In the genomic region with DNA sequence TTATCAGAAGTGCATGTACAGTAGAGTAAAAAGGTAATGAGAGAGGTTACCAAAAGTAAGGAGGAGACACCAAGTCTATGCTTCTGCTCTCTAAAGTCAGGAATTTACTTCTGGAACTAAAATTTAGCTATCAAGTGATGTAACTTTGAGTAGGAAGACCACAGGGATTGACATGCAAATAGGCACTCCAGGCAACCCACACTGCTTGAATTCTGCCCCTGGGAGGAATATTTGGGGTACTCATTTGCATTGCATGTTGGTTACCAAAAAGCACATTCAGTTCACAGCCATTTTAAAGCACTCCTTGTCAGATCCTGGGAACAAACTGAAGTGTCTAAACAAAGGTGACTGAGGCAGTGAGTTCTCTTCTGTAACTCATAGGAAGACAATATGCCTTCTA, we compare ENCODE assay signal across 27 cellular contexts.
DNase-seq lines count a peak whose midpoint lies in the region; ATAC-seq and TF ChIP-seq lines count a peak whose summit lies in the region.
"Had no signal": no experiment of that assay in that cellular context is flagged by ENCODE, and none has a peak within 500 bp of the region (broad histone marks: within the 10 kb centered on the region; RNA-seq: fewer than 3 reads in every experiment).

No MANE protein-coding gene starts in this region.

- H3K4me2 ChIP-seq in mammary epithelial cell (ENCODE audit: insufficient read depth, low read depth, low read length) = no peak overlapping the region
- no peak overlapping the region for H3K4me2 ChIP-seq in neuronal stem cell (ENCODE audit: insufficient read depth, low read length, poor library complexity, severe bottlenecking)
- H3K4me2 ChIP-seq: PC-9 had no signal

- no peak overlapping the region for H2BK120ac ChIP-seq in neuronal stem cell (ENCODE audit: low read depth, low read length)

- H2AFZ ChIP-seq in mammary epithelial cell (ENCODE audit: low read depth, low read length) (no peak overlapping the region), neuronal stem cell (ENCODE audit: low read length) (peak overlapping the region; percentile 1)
- H2AFZ ChIP-seq: PC-9 had no signal

- no peak for TF ChIP-seq CTCF in breast epithelium (IDR thresholded peaks at IDR 0.05)
- TF ChIP-seq CTCF in mammary epithelial cell (conservative IDR thresholded peaks at IDR 0.05 in 1 of 2, IDR thresholded peaks at IDR 0.05 in 1 of 2; ENCODE audit: extremely low read depth in 1 of 2, insufficient read depth in 1 of 2, low read depth in 1 of 2, low read length in 2 of 2) = no peak
- TF ChIP-seq CTCF in tibial nerve (IDR thresholded peaks at IDR 0.05) = no peak

- H3K23ac ChIP-seq in neuronal stem cell (ENCODE audit: low read depth, low read length, poor library complexity) = no peak overlapping the region

- H2BK15ac ChIP-seq in neuronal stem cell (ENCODE audit: low read length) = no peak overlapping the region

- TF ChIP-seq POLR2A in breast epithelium (IDR thresholded peaks at IDR 0.05) (no peak), tibial nerve (IDR thresholded peaks at IDR 0.05) (no peak)

- H2BK5ac ChIP-seq in neuronal stem cell (ENCODE audit: low read length) = no peak overlapping the region

- H3K36me3 ChIP-seq in breast epithelium = no peaks in the 10 kb centered on the region
- no peaks in the 10 kb centered on the region for H3K36me3 ChIP-seq in mammary epithelial cell (ENCODE audit: insufficient read depth, low read length)
- no peaks in the 10 kb centered on the region for H3K36me3 ChIP-seq in iPS DF 6.9 (ENCODE audit: control insufficient read depth, insufficient read depth, low read length)
- H3K36me3 ChIP-seq in neuronal stem cell (replicated peaks in 1 of 2; ENCODE audit: control insufficient read depth in 2 of 2, insufficient read depth in 2 of 2, low read length in 2 of 2) = no peaks in the 10 kb centered on the region
- H3K36me3 ChIP-seq in aorta (ENCODE audit: control insufficient read depth in 1 of 2, insufficient read depth in 2 of 2, low read length in 1 of 2) = no peaks in the 10 kb centered on the region
- H3K36me3 ChIP-seq in tibial nerve = no peaks in the 10 kb centered on the region
- H3K36me3 ChIP-seq: stomach, upper lobe of right lung had no signal

- H4K8ac ChIP-seq in neuronal stem cell (ENCODE audit: low read depth, low read length) = no peak overlapping the region

- H2BK12ac ChIP-seq in neuronal stem cell (ENCODE audit: low read length) = no peak overlapping the region

- H4K91ac ChIP-seq in neuronal stem cell (ENCODE audit: low read depth, low read length, poor library complexity) = no peak overlapping the region

- DNase-seq in breast epithelium (ENCODE audit: low spot score in 2 of 2) (no peak), mammary epithelial cell (no peak), iPS DF 6.9 (ENCODE audit: low read depth, low spot score) (peak; percentile 25), neuronal stem cell (ENCODE audit: low spot score) (no peak), aorta (no peak), tibial nerve (ENCODE audit: low spot score in 2 of 2) (no peak)
- DNase-seq: activated B cell treated with CpG ODN at 0.5 μM for 24 hours; activated CD4-positive, alpha-beta T cell treated with anti-CD3 and anti-CD28 coated beads, Interleukin-2, amount 50 U/mL, for 4 hours; activated naive CD8-positive, alpha-beta T cell treated with anti-CD3 and anti-CD28 coated beads for 36 hours; AML-193; CD8-positive, alpha-beta memory T cell; DMS153; hippocampal formation; KBM-7; MM.1S; NCI-H1436 treated with DMSO at 0.1 percent for 48 hours; NCI-H510A; occipital lobe; PC-9; Right ventricle myocardium superior; stimulated activated CD4-positive, alpha-beta T cell treated with anti-CD3 and anti-CD28 coated beads, Interleukin-12 subunit alpha, Interleukin-12 subunit beta, amount 100 ng/mL, for 4 hours; stomach; upper lobe of right lung had no signal

- TF ChIP-seq EP300 in tibial nerve (IDR thresholded peaks at IDR 0.05) = no peak

- H3K4me3 ChIP-seq in breast epithelium (no peak overlapping the region), mammary epithelial cell (replicated peaks in 1 of 3; ENCODE audit: insufficient read depth in 1 of 3, low read depth in 2 of 3, low read length in 3 of 3) (no peak overlapping the region), iPS DF 6.9 (ENCODE audit: low read length) (no peak overlapping the region), neuronal stem cell (ENCODE audit: low read length in 2 of 2) (no peak overlapping the region), aorta (ENCODE audit: low read length in 2 of 2) (no peak overlapping the region), tibial nerve (no peak overlapping the region)
- H3K4me3 ChIP-seq: lung, PC-9, stomach, upper lobe of right lung had no signal

- H3K79me1 ChIP-seq in neuronal stem cell (ENCODE audit: low read depth, low read length) = no peaks in the 10 kb centered on the region

- H3K27ac ChIP-seq in breast epithelium (peak overlapping the region; percentile 54 to 56), mammary epithelial cell (ENCODE audit: insufficient read depth, low read depth, low read length) (no peak overlapping the region), iPS DF 6.9 (ENCODE audit: low read length) (no peak overlapping the region), neuronal stem cell (replicated peaks; ENCODE audit: low read length) (no peak overlapping the region), aorta (ENCODE audit: low read depth in 1 of 2, low read length in 2 of 2) (no peak overlapping the region), tibial nerve (peak overlapping the region in 1 of 4 donors; percentile 31)
- H3K27ac ChIP-seq: epithelial cell of prostate, PC-9, upper lobe of right lung had no signal

- H3K4me1 ChIP-seq in breast epithelium (peaks cover 0 to 12% of the 10 kb centered on the region in 2 donors), mammary epithelial cell (ENCODE audit: insufficient read depth, low read length) (no peaks in the 10 kb centered on the region), iPS DF 6.9 (ENCODE audit: control insufficient read depth, insufficient read depth, low read length) (peaks cover 3% of the 10 kb centered on the region; the same call in 1 of the 2 replicates), neuronal stem cell (ENCODE audit: control insufficient read depth in 2 of 2, insufficient read depth in 1 of 2, low read depth in 1 of 2, low read length in 2 of 2) (peaks cover 0 to 8% of the 10 kb centered on the region in 2 donors), aorta (ENCODE audit: control insufficient read depth in 1 of 2, insufficient read depth in 2 of 2, low read length in 2 of 2) (no peaks in the 10 kb centered on the region), tibial nerve (peaks cover 0 to 20% (median 0%) of the 10 kb centered on the region in 4 donors)
- H3K4me1 ChIP-seq: upper lobe of right lung had no signal

- in situ Hi-C loops in mammary epithelial cell (cut with MboI; ENCODE audit: low sequenced_read_pairs in 2 of 2) = no loop called here

- no peaks in the 10 kb centered on the region for H3K79me2 ChIP-seq in mammary epithelial cell (ENCODE audit: insufficient read depth, low read length)

- dilution Hi-C loops in mammary epithelial cell (cut with HindIII; ENCODE audit: low sequenced_read_pairs) = no loop called here

- H3K4ac ChIP-seq in neuronal stem cell (ENCODE audit: low read length) = no peak overlapping the region

- peaks cover 0 to 5% of the 10 kb centered on the region in 2 donors for H3K9me3 ChIP-seq in breast epithelium
- H3K9me3 ChIP-seq in mammary epithelial cell (replicated peaks; ENCODE audit: insufficient read depth, low read length) = no peaks in the 10 kb centered on the region
- H3K9me3 ChIP-seq in iPS DF 6.9 (ENCODE audit: control insufficient read depth, insufficient read depth, low read length) = no peaks in the 10 kb centered on the region
- H3K9me3 ChIP-seq in neuronal stem cell (replicated peaks in 1 of 2; ENCODE audit: control insufficient read depth in 2 of 2, insufficient read depth in 1 of 2, low read depth in 1 of 2, low read length in 2 of 2) = no peaks in the 10 kb centered on the region
- H3K9me3 ChIP-seq in aorta (ENCODE audit: control insufficient read depth, low read length) = no peaks in the 10 kb centered on the region
- H3K9me3 ChIP-seq in tibial nerve = peaks cover 0 to 17% (median 2%) of the 10 kb centered on the region in 4 donors
- H3K9me3 ChIP-seq: upper lobe of right lung had no signal

- intact Hi-C loops in breast epithelium (cut with DNase I; ENCODE audit: low total_unique reads) (no loop called here), mammary epithelial cell (cut with micrococcal nuclease) (no loop called here), aorta (cut with DNase I) (no loop called here)

- no TSS peak for BruUV-seq in mammary epithelial cell (replicated peaks; lab: Mats Ljungman, UMichigan)

- H4K20me1 ChIP-seq in mammary epithelial cell (ENCODE audit: insufficient read depth, low read length) = no peaks in the 10 kb centered on the region

- H3K14ac ChIP-seq in neuronal stem cell (ENCODE audit: low read length) = no peak overlapping the region

- H3K9ac ChIP-seq in mammary epithelial cell (ENCODE audit: insufficient read depth, low read length) (no peak overlapping the region), neuronal stem cell (ENCODE audit: low read depth, low read length, poor library complexity) (no peak overlapping the region)

- CTCF ChIA-PET in mammary epithelial cell (lab: Charles Lee; ENCODE audit: low non-redundant PET) = no interaction called here

- peak; percentile 7 for ATAC-seq in aorta (ENCODE audit: low FRiP score)
- no peak for ATAC-seq in HG03520 (IDR thresholded peaks at IDR 0.05; ENCODE audit: unreplicated experiment)
- no peak for ATAC-seq in GM18511 (IDR thresholded peaks at IDR 0.05; ENCODE audit: unreplicated experiment)
- ATAC-seq: upper lobe of right lung had no signal

- no peaks in the 10 kb centered on the region for H3K27me3 ChIP-seq in breast epithelium
- no peaks in the 10 kb centered on the region for H3K27me3 ChIP-seq in mammary epithelial cell (ENCODE audit: insufficient read depth, low read length)
- H3K27me3 ChIP-seq in iPS DF 6.9 (ENCODE audit: control insufficient read depth, insufficient read depth, low read length) = no peaks in the 10 kb centered on the region
- no peaks in the 10 kb centered on the region for H3K27me3 ChIP-seq in neuronal stem cell (ENCODE audit: control insufficient read depth in 3 of 3, insufficient read depth in 3 of 3, low read depth in 1 of 3, low read length in 3 of 3)
- H3K27me3 ChIP-seq in aorta (ENCODE audit: control insufficient read depth in 1 of 2, insufficient read depth in 2 of 2, low read length in 1 of 2) = no peaks in the 10 kb centered on the region
- no peaks in the 10 kb centered on the region for H3K27me3 ChIP-seq in tibial nerve
- H3K27me3 ChIP-seq: stomach, upper lobe of right lung had no signal

- no peak overlapping the region for H2AK5ac ChIP-seq in neuronal stem cell (ENCODE audit: low read depth, low read length)

- no peak overlapping the region for H3K18ac ChIP-seq in neuronal stem cell (ENCODE audit: low read length)

Comparison
In these comparisons a context has a peak if more than half of its experiments do, and no peak if none do; other contexts are left out.
1. H3K27ac ChIP-seq: peak in breast epithelium (2 of 2); none in mammary epithelial cell (single experiment), iPS DF 6.9 (single experiment), neuronal stem cell (single experiment) and aorta (0 of 2).